In the genomic region with DNA sequence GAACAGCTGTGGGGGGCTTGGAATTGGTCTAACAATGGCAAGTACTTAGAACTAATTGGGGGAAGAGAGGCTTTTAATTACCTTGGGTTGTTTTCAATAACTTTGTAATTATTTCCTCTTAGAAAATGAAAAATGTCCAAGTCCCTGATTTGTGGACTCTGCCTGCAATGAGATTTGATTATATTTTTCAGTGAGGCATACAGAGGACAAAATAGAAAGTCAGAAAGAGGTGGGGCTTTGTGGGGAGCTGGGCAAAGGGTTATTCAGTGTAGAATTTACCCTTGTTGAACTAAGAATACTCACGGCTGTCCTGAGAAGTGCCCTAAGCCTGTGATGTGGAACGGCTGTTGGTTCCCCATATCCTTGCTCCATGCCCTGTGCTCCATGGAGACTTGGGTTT, we compare ENCODE assay signal across 22 cellular contexts.
"Had no signal": no experiment of that assay in that cellular context is flagged by ENCODE, and none has a peak within 500 bp of the region (broad histone marks: within the 10 kb centered on the region; RNA-seq: fewer than 3 reads in every experiment).

No MANE protein-coding gene starts in this region.

- H2AFZ ChIP-seq: hepatocyte had no signal

- H3K9me3 Mint-ChIP-seq: natural killer cell had no signal

- H3K4me2 ChIP-seq: hepatocyte had no signal

- H3K27ac Mint-ChIP-seq: immature natural killer cell; naive thymus-derived CD4-positive, alpha-beta T cell; natural killer cell had no signal

- H3K4me3 ChIP-seq: coronary artery, dorsolateral prefrontal cortex, esophagus muscularis mucosa, gastroesophageal sphincter, heart left ventricle, hepatocyte, left lung, lower lobe of right lung had no signal

- H3K4me1 ChIP-seq: foreskin keratinocyte, left lung, lower lobe of right lung had no signal

- H3K36me3 ChIP-seq: esophagus muscularis mucosa, gastroesophageal sphincter, heart left ventricle, left lung, lower lobe of right lung had no signal

- H3K36me3 Mint-ChIP-seq: immature natural killer cell; naive thymus-derived CD4-positive, alpha-beta T cell; natural killer cell had no signal

- DNase-seq: dermis blood vessel endothelial cell; dorsolateral prefrontal cortex; effector CD4-positive, alpha-beta T cell; effector memory CD4-positive, alpha-beta T cell; foreskin keratinocyte; heart left ventricle; hypothalamus; immature natural killer cell; islet precursor cell; kidney; left cardiac atrium; left lung; left ventricle myocardium superior; lower lobe of right lung; mesenchymal stem cell; midbrain; naive thymus-derived CD4-positive, alpha-beta T cell; natural killer cell had no signal

- H3K4me1 Mint-ChIP-seq: immature natural killer cell; naive thymus-derived CD4-positive, alpha-beta T cell; natural killer cell had no signal

- ATAC-seq: foreskin keratinocyte; gastroesophageal sphincter; heart left ventricle; left cardiac atrium; left lung; left ventricle myocardium superior; lower lobe of right lung; naive thymus-derived CD4-positive, alpha-beta T cell; natural killer cell had no signal

- H3K27me3 ChIP-seq: esophagus muscularis mucosa, foreskin keratinocyte, gastroesophageal sphincter, heart left ventricle, hepatocyte had no signal

- H3K79me2 ChIP-seq: hepatocyte had no signal

- H3K27ac ChIP-seq: coronary artery, dorsolateral prefrontal cortex, foreskin keratinocyte, heart left ventricle, hepatocyte, left lung, lower lobe of right lung had no signal

- H3K4me3 Mint-ChIP-seq: immature natural killer cell; naive thymus-derived CD4-positive, alpha-beta T cell; natural killer cell had no signal
